In the genomic region with DNA sequence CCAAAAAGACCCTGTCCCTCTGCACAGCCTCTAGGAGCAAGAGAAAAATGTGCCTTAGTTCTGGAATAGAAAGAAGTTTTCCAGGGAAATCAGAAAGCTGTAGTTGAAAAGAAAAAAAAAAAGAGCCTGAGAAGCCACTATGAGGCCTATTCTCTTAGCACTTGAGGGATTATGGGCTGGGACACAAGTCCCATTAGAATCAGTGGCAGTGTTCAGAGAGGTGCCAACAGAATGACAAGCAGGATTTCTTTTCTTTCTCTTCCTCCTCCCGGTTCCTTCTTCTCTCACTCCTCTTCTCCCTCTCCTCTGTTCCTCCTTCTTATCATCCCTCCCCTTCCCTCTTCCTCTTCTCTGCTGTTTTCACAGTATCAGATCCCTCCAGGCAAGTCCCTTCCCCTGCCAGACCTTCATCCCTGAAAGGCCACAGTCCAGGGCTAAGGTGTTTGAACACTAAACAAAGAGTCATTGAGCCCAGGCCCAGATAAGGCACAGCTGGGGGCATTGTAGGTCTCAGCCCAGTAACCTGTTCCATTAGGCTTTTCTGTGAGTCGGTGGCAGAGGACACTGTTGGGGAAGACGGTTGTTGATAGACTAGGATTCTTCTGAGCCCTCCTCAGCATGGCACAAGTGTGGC, we compare ENCODE assay signal across 1 cellular context.
A peak's percentile ranks its signal among the peaks of the same experiment; 100 is the strongest.
TF ChIP-seq lines count a peak whose summit lies in the region.

No MANE protein-coding gene starts in this region.

TF ChIP-seq in HEK293, 187 proteins besides CTCF, POLR2A, EP300 and RAD21 (continued from another document):
- TF ChIP-seq ZBTB6 (tag by site-specific recombination; IDR thresholded peaks at IDR 0.05) (no peak), ZNF10 (tag by site-specific recombination; IDR thresholded peaks at IDR 0.05) (no peak), ZNF747 (tag by site-specific recombination; IDR thresholded peaks at IDR 0.05) (no peak), ZNF791 (tag by site-specific recombination; IDR thresholded peaks at IDR 0.05) (no peak), ZBTB8A (tag by site-specific recombination; IDR thresholded peaks at IDR 0.05) (peak; percentile 34; the same call in 1 of the 2 replicates)
- TF ChIP-seq, protein P1, sequence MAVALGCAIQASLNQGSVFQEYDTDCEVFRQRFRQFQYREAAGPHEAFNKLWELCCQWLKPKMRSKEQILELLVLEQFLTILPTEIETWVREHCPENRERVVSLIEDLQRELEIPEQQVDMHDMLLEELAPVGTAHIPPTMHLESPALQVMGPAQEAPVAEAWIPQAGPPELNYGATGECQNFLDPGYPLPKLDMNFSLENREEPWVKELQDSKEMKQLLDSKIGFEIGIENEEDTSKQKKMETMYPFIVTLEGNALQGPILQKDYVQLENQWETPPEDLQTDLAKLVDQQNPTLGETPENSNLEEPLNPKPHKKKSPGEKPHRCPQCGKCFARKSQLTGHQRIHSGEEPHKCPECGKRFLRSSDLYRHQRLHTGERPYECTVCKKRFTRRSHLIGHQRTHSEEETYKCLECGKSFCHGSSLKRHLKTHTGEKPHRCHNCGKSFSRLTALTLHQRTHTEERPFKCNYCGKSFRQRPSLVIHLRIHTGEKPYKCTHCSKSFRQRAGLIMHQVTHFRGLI (tag by site-specific recombination; IDR thresholded peaks at IDR 0.05): no peak
